Comparison of ENCODE assay signal across 8 cellular contexts in the genomic region with DNA sequence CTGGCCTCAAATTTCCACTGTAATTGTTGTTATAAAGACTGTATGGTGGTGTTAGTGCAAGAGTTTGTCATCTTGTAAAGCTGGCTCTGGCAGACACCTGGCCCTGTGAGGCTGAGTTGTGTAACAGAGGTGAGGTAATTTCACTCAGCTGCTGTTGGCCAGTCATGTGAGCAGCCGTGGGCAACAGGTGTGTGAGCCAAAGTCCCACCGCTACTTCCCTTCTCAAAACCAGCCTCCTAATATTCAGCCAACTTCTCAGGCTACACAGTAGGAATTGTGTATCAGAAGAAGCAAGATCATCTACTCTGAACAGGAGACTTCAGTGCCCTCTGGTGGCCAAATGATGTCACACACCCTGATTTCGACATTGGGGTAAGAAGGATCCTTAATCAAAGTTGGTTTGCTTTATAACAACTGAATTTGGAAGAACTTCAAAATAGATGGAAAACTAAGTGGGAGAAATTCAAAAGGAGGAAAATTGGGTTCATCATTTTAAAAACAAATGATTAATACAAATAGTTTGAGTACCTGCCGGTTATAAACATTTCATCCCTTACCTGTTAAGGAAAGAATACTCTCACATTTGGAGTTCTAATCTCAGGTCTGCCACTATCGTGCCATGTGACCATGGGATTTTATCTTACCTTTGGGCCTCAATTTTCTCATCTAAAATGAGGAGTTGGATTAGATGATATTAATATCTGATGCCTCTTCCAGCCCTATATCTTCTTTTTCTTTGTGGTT. TPM values are rescaled to one million over a fixed set of nuclear protein-coding genes. Genes with fewer than 3 reads are reported as not detected.
DNase-seq lines count a peak whose midpoint lies in the region; ATAC-seq and TF ChIP-seq lines count a peak whose summit lies in the region.

No MANE protein-coding gene starts in this region.

- DNase-seq in BJ (ENCODE audit: low read depth) (no peak), H4 (ENCODE audit: low spot score) (peak; percentile 59), NCI-H226 (peak; percentile 41), choroid plexus epithelial cell (ENCODE audit: low read depth) (peak; percentile 87)
- peak; percentile 55 for DNase-seq in activated CD4-positive, alpha-beta T cell treated with anti-CD3 and anti-CD28 coated beads for 1 hour
- peak; percentile 51 to 58 (median 58) for DNase-seq in stimulated activated CD4-positive, alpha-beta T cell treated with anti-CD3 and anti-CD28 coated beads, TNF-alpha, amount 100 ng/mL, for 4 hours (ENCODE audit: low read depth in 3 of 3)

- POLR2A ChIA-PET in BJ (lab: Charles Lee) = no interaction called here

- CTCF ChIA-PET in BJ (lab: Yijun Ruan, JAX) = interaction anchor here (0.6 to 2.8 kb wide), 20 partner anchors 8 to 1899 kb away, joined by 3 to 19 read pairs (median 4); partner anchors contain the start of gene POU2F1

- ATAC-seq in GM21526 (IDR thresholded peaks at IDR 0.05; ENCODE audit: low FRiP score, unreplicated experiment) = no peak

- H3K9ac ChIP-seq in liver (ENCODE audit: low read depth in 1 of 2, low read length in 2 of 2) = no peak overlapping the region

- TF ChIP-seq CTCF in BJ (IDR thresholded peaks at IDR 0.05; ENCODE audit: insufficient read depth, low read depth, low read length) = peak; percentile 87
- TF ChIP-seq CTCF in choroid plexus epithelial cell (conservative IDR thresholded peaks at IDR 0.05; ENCODE audit: low read depth, low read length) = peak; percentile 82
- TF ChIP-seq CTCF in liver (IDR thresholded peaks at IDR 0.05; ENCODE audit: low read depth, low read length, missing input control) = peak; percentile 82

- H3K27me3 ChIP-seq in BJ (ENCODE audit: control insufficient read depth, insufficient read depth, low read length) (0 out of 2 replicates have a peak, but pooled peaks cover 1% of the 10 kb centered on the region), liver (ENCODE audit: control insufficient read depth in 4 of 4, insufficient read depth in 4 of 4, low read length in 3 of 4) (no peaks in the 10 kb centered on the region)

- peak; percentile 83 to 87 for TF ChIP-seq RAD21 in liver (IDR thresholded peaks at IDR 0.05)

- H3K9me3 ChIP-seq in liver (ENCODE audit: control insufficient read depth in 4 of 4, low read length in 3 of 4) = no peaks in the 10 kb centered on the region

- no peaks in the 10 kb centered on the region for H3K36me3 ChIP-seq in BJ (ENCODE audit: control insufficient read depth, insufficient read depth, low read length)
- no peaks in the 10 kb centered on the region for H3K36me3 ChIP-seq in liver (ENCODE audit: control insufficient read depth in 4 of 4, insufficient read depth in 3 of 4, low read depth in 1 of 4, low read length in 3 of 4)

- H3K4me1 ChIP-seq in liver (ENCODE audit: control insufficient read depth in 4 of 4, insufficient read depth in 4 of 4, low read length in 3 of 4) = peaks cover 8 to 19% (median 16%) of the 10 kb centered on the region in 4 donors

- peak overlapping the region; percentile 11 to 87 for H3K27ac ChIP-seq in liver (ENCODE audit: low read depth in 1 of 2, low read length in 2 of 2)

- WGBS in liver = 3% methylated on average over 5 of the region's 5 CpGs

- H3K4me3 ChIP-seq in BJ (ENCODE audit: low read depth, low read length) = no peak overlapping the region
- no peak overlapping the region for H3K4me3 ChIP-seq in choroid plexus epithelial cell (ENCODE audit: low read depth, low read length)
- H3K4me3 ChIP-seq in liver (ENCODE audit: low read depth in 1 of 3, low read length in 3 of 3) = no peak overlapping the region

TF ChIP-seq in liver, 16 proteins besides CTCF, POLR2A, EP300 and RAD21:
- TF ChIP-seq RXRA (IDR thresholded peaks at IDR 0.05) (peak; percentile 13 to 72), HNF4A (conservative IDR thresholded peaks at IDR 0.05) (peak; percentile 44 to 73), JUND (IDR thresholded peaks at IDR 0.05) (peak; percentile 80 to 87), YY1 (IDR thresholded peaks at IDR 0.05) (peak; percentile 54), HNF4G (IDR thresholded peaks at IDR 0.05) (no peak), FOXA1 (IDR thresholded peaks at IDR 0.05) (no peak), SP1 (IDR thresholded peaks at IDR 0.05) (peak; percentile 37), GABPA (IDR thresholded peaks at IDR 0.05 in 1 of 2, conservative IDR thresholded peaks at IDR 0.05 in 1 of 2) (peak in 1 of 2 donors; percentile 34), MAX (IDR thresholded peaks at IDR 0.05) (peak; percentile 57), ATF3 (IDR thresholded peaks at IDR 0.05) (peak; percentile 73), FOXA2 (IDR thresholded peaks at IDR 0.05) (peak; percentile 13)
- TF ChIP-seq, protein P1, sequence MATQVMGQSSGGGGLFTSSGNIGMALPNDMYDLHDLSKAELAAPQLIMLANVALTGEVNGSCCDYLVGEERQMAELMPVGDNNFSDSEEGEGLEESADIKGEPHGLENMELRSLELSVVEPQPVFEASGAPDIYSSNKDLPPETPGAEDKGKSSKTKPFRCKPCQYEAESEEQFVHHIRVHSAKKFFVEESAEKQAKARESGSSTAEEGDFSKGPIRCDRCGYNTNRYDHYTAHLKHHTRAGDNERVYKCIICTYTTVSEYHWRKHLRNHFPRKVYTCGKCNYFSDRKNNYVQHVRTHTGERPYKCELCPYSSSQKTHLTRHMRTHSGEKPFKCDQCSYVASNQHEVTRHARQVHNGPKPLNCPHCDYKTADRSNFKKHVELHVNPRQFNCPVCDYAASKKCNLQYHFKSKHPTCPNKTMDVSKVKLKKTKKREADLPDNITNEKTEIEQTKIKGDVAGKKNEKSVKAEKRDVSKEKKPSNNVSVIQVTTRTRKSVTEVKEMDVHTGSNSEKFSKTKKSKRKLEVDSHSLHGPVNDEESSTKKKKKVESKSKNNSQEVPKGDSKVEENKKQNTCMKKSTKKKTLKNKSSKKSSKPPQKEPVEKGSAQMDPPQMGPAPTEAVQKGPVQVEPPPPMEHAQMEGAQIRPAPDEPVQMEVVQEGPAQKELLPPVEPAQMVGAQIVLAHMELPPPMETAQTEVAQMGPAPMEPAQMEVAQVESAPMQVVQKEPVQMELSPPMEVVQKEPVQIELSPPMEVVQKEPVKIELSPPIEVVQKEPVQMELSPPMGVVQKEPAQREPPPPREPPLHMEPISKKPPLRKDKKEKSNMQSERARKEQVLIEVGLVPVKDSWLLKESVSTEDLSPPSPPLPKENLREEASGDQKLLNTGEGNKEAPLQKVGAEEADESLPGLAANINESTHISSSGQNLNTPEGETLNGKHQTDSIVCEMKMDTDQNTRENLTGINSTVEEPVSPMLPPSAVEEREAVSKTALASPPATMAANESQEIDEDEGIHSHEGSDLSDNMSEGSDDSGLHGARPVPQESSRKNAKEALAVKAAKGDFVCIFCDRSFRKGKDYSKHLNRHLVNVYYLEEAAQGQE (IDR thresholded peaks at IDR 0.05) = no peak
- TF ChIP-seq, protein P2, sequence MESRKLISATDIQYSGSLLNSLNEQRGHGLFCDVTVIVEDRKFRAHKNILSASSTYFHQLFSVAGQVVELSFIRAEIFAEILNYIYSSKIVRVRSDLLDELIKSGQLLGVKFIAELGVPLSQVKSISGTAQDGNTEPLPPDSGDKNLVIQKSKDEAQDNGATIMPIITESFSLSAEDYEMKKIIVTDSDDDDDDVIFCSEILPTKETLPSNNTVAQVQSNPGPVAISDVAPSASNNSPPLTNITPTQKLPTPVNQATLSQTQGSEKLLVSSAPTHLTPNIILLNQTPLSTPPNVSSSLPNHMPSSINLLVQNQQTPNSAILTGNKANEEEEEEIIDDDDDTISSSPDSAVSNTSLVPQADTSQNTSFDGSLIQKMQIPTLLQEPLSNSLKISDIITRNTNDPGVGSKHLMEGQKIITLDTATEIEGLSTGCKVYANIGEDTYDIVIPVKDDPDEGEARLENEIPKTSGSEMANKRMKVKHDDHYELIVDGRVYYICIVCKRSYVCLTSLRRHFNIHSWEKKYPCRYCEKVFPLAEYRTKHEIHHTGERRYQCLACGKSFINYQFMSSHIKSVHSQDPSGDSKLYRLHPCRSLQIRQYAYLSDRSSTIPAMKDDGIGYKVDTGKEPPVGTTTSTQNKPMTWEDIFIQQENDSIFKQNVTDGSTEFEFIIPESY (IDR thresholded peaks at IDR 0.05) = peak; percentile 61

RNA-seq across cellular contexts. Expression of gene CREG1, which starts 2.6 kb away (rescaled TPM):
- polyA plus RNA-seq in BJ (2011; rRNA removed) (27.5 and 54.5 TPM in 2 replicates), liver (100 to 1,000 TPM in 1 of 2 donors, 10 to 100 TPM in 1; 86.8 to 123 TPM)
- polyA minus RNA-seq in BJ (2011; rRNA and poly(A)+ RNA removed) = 3.3 and 5.6 TPM in 2 replicates
- 133 and 160 TPM in 2 replicates for total RNA-seq in H4 (2014; rRNA removed; shearing (Covaris generic))
- total RNA-seq in liver = 100 to 1,000 TPM in 1 of 2 donors, 10 to 100 TPM in 1; 91.3 to 100 TPM

RNA-seq across cellular contexts. Expression of gene CD247, which starts 37.8 kb away (rescaled TPM):
- polyA plus RNA-seq in BJ (2011; rRNA removed) (not detected in 2 replicates), liver (1 to 10 TPM in 1 of 2 donors, under 1 TPM in 1; 0.61 to 1.2 TPM)
- polyA minus RNA-seq in BJ (2011; rRNA and poly(A)+ RNA removed) = not detected in 2 replicates
- not detected in 2 replicates for total RNA-seq in H4 (2014; rRNA removed; shearing (Covaris generic))
- 1 to 10 TPM; 2.1 to 2.2 TPM for total RNA-seq in liver
